In genomic region chr12:103462675-103463074, GRCh38 we compare ENCODE assay signal across 1 cellular context.
TF ChIP-seq lines count a peak whose summit lies in the region.

No MANE protein-coding gene starts in this region.

TF ChIP-seq in GM12878, 131 proteins besides CTCF, POLR2A, EP300 and RAD21 (continued from another document and continues in another):
- TF ChIP-seq ATF2 (IDR thresholded peaks at IDR 0.05; ENCODE audit: low read length) (peak; percentile 68), ASH2L (IDR thresholded peaks at IDR 0.05; ENCODE audit: borderline replicate concordance, low read depth) (no peak), SREBF1 (IDR thresholded peaks at IDR 0.05; ENCODE audit: low read length) (no peak), PAX5 (IDR thresholded peaks at IDR 0.05; ENCODE audit: borderline replicate concordance, low read depth, low read length) (peak; percentile 61; the same call in 1 of the 2 replicates), SUZ12 (IDR thresholded peaks at IDR 0.05; ENCODE audit: unreplicated experiment) (no peak), NBN (IDR thresholded peaks at IDR 0.05) (peak; percentile 61), HSF1 (IDR thresholded peaks at IDR 0.05; ENCODE audit: low read depth, low read length) (no peak), SMC3 (IDR thresholded peaks at IDR 0.05; ENCODE audit: borderline replicate concordance, low read length) (no peak), RFX5 (IDR thresholded peaks at IDR 0.05; ENCODE audit: low read depth, low read length) (no peak), BCL11A (IDR thresholded peaks at IDR 0.05; ENCODE audit: low read depth, low read length) (peak; percentile 88), KLF5 (IDR thresholded peaks at IDR 0.05; ENCODE audit: partially characterized antibody) (no peak), YY1 (IDR thresholded peaks at IDR 0.05; ENCODE audit: low read depth, low read length) (no peak), EGR1 (IDR thresholded peaks at IDR 0.05; ENCODE audit: borderline replicate concordance in 1 of 2, low read depth in 2 of 2, low read length in 2 of 2) (no peak), RELA (IDR thresholded peaks at IDR 0.05; ENCODE audit: borderline replicate concordance, partially characterized antibody) (no peak), POLR2AphosphoS5 (IDR thresholded peaks at IDR 0.05; ENCODE audit: low read length) (no peak), TCF7 (IDR thresholded peaks at IDR 0.05; ENCODE audit: borderline replicate concordance) (peak; percentile 30; the same call in 1 of the 2 replicates), IKZF2 (IDR thresholded peaks at IDR 0.05) (peak; percentile 89 to 91), PKNOX1 (IDR thresholded peaks at IDR 0.05) (0 out of 2 replicates have a peak, but pooled peaks have one; percentile 41), SKIL (IDR thresholded peaks at IDR 0.05; ENCODE audit: low read depth, poor library complexity, severe bottlenecking) (peak; percentile 79), BHLHE40 (IDR thresholded peaks at IDR 0.05; ENCODE audit: borderline replicate concordance in 1 of 2, low read depth in 2 of 2, low read length in 1 of 2) (0 out of 4 replicates have a peak, but pooled peaks of 1 of the 2 experiments have one; percentile 21), IRF3 (IDR thresholded peaks at IDR 0.05) (no peak), CHD2 (IDR thresholded peaks at IDR 0.05; ENCODE audit: borderline replicate concordance, low read depth, low read length) (no peak), E2F8 (IDR thresholded peaks at IDR 0.05; ENCODE audit: low read depth, partially characterized antibody) (no peak), ZNF274 (IDR thresholded peaks at IDR 0.05; ENCODE audit: insufficient read depth, insufficient read length) (no peak), IKZF1 (conservative IDR thresholded peaks at IDR 0.05) (peak; percentile 80), ZNF622 (IDR thresholded peaks at IDR 0.05) (no peak), ZBED1 (IDR thresholded peaks at IDR 0.05; ENCODE audit: borderline replicate concordance) (0 out of 2 replicates have a peak, but pooled peaks have one; percentile 55), SREBF2 (IDR thresholded peaks at IDR 0.05; ENCODE audit: low read length) (no peak), PAX8 (IDR thresholded peaks at IDR 0.05) (no peak), HDGF (IDR thresholded peaks at IDR 0.05) (no peak), CHD1 (IDR thresholded peaks at IDR 0.05; ENCODE audit: low read depth, low read length) (no peak), CREM (IDR thresholded peaks at IDR 0.05; ENCODE audit: low read depth) (peak; percentile 73; the same call in 1 of the 2 replicates), ELK1 (IDR thresholded peaks at IDR 0.05; ENCODE audit: low read depth, low read length) (no peak), WRNIP1 (IDR thresholded peaks at IDR 0.05; ENCODE audit: borderline replicate concordance, low read depth, low read length) (no peak), GATAD2B (conservative IDR thresholded peaks at IDR 0.05; ENCODE audit: low read depth) (0 out of 2 replicates have a peak, but pooled peaks have one; percentile 49), ZBTB40 (IDR thresholded peaks at IDR 0.05; ENCODE audit: borderline replicate concordance) (no peak), MLLT1 (IDR thresholded peaks at IDR 0.05) (0 out of 2 replicates have a peak, but pooled peaks have one; percentile 27), MAX (IDR thresholded peaks at IDR 0.05; ENCODE audit: low read depth, low read length) (no peak), SMAD5 (IDR thresholded peaks at IDR 0.05; ENCODE audit: low read depth) (no peak), MYC (IDR thresholded peaks at IDR 0.05; ENCODE audit: insufficient read depth, insufficient read length, insufficient replicate concordance, low read length, severe bottlenecking) (no peak), PML (IDR thresholded peaks at IDR 0.05; ENCODE audit: low read length) (peak; percentile 33; the same call in 1 of the 2 replicates), ESRRA (IDR thresholded peaks at IDR 0.05; ENCODE audit: low read length) (no peak), USF2 (IDR thresholded peaks at IDR 0.05; ENCODE audit: borderline replicate concordance, low read depth, low read length) (no peak), BACH1 (IDR thresholded peaks at IDR 0.05; ENCODE audit: borderline replicate concordance) (peak; percentile 77; the same call in 1 of the 2 replicates)
